1 cellular context compared by ENCODE assay signal in genomic region chr3:9769426-9770275, GRCh38.
A peak's percentile ranks its signal among the peaks of the same experiment; 100 is the strongest.
TF ChIP-seq lines count a peak whose summit lies in the region.

TSS of gene CAMK1 (minus strand) at chr3:9769947. CDS start at chr3:9767749, 2,198 bp downstream.

TF ChIP-seq in HepG2, 621 proteins besides CTCF, POLR2A, EP300 and RAD21 (continued from another document and continues in another):
- TF ChIP-seq PHF8 (CRISPR knock-in tag; IDR thresholded peaks at IDR 0.05), result peak; percentile 68
- TF ChIP-seq, protein P1, sequence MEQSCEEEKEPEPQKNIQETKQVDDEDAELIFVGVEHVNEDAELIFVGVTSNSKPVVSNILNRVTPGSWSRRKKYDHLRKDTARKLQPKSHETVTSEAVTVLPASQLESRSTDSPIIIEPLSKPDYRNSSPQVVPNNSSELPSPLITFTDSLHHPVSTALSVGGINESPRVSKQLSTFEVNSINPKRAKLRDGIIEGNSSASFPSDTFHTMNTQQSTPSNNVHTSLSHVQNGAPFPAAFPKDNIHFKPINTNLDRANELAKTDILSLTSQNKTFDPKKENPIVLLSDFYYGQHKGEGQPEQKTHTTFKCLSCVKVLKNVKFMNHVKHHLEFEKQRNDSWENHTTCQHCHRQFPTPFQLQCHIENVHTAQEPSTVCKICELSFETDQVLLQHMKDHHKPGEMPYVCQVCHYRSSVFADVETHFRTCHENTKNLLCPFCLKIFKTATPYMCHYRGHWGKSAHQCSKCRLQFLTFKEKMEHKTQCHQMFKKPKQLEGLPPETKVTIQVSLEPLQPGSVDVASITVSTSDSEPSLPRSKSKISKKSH (CRISPR knock-in tag; IDR thresholded peaks at IDR 0.05; ENCODE audit: borderline replicate concordance), result no peak
- TF ChIP-seq ZNF124 (CRISPR knock-in tag; IDR thresholded peaks at IDR 0.05), result 0 out of 2 replicates have a peak, but pooled peaks have one; percentile 18
- TF ChIP-seq ZBTB40 (IDR thresholded peaks at IDR 0.05), result no peak
- TF ChIP-seq ZBTB40 (CRISPR knock-in tag; IDR thresholded peaks at IDR 0.05), result no peak; the same call in 1 of the 2 replicates
- peak; percentile 92 for TF ChIP-seq GTF3A (CRISPR knock-in tag; conservative IDR thresholded peaks at IDR 0.05)
- TF ChIP-seq ZNF383 (CRISPR knock-in tag; IDR thresholded peaks at IDR 0.05; ENCODE audit: borderline replicate concordance), result no peak
- 0 out of 2 replicates have a peak, but pooled peaks have one; percentile 15 for TF ChIP-seq ZNF788 (CRISPR knock-in tag; IDR thresholded peaks at IDR 0.05; ENCODE audit: borderline replicate concordance)
- no peak for TF ChIP-seq ZNF747 (CRISPR knock-in tag; IDR thresholded peaks at IDR 0.05; ENCODE audit: borderline replicate concordance)
- peak; percentile 44; the same call in 1 of the 2 replicates for TF ChIP-seq MED1 (CRISPR knock-in tag; IDR thresholded peaks at IDR 0.05)
- peak; percentile 78; the same call in 1 of the 2 replicates for TF ChIP-seq ZNF740 (CRISPR knock-in tag; IDR thresholded peaks at IDR 0.05)
- TF ChIP-seq ZNF691 (CRISPR knock-in tag; IDR thresholded peaks at IDR 0.05; ENCODE audit: borderline replicate concordance, low read depth), result peak; percentile 24; the same call in 1 of the 2 replicates
- TF ChIP-seq ZNF224 (CRISPR knock-in tag; IDR thresholded peaks at IDR 0.05), result no peak
- TF ChIP-seq MYC (CRISPR knock-in tag; IDR thresholded peaks at IDR 0.05; ENCODE audit: borderline replicate concordance), result no peak
- no peak for TF ChIP-seq NFRKB (IDR thresholded peaks at IDR 0.05)
- no peak for TF ChIP-seq DR1 (CRISPR knock-in tag; IDR thresholded peaks at IDR 0.05)
- peak; percentile 45 for TF ChIP-seq ZMYM4 (CRISPR knock-in tag; IDR thresholded peaks at IDR 0.05)
- TF ChIP-seq ZNF687 (CRISPR knock-in tag; IDR thresholded peaks at IDR 0.05), result peak; percentile 80
- TF ChIP-seq NR2F6 (IDR thresholded peaks at IDR 0.05), result no peak
- peak; percentile 14; the same call in 1 of the 2 replicates for TF ChIP-seq NR2F6 (CRISPR knock-in tag; IDR thresholded peaks at IDR 0.05)
- TF ChIP-seq NFKBIZ (CRISPR knock-in tag; IDR thresholded peaks at IDR 0.05), result no peak
- TF ChIP-seq REPIN1 (CRISPR knock-in tag; IDR thresholded peaks at IDR 0.05; ENCODE audit: borderline replicate concordance, low read depth), result 0 out of 2 replicates have a peak, but pooled peaks have one; percentile 35
- TF ChIP-seq HMG20A (CRISPR knock-in tag; IDR thresholded peaks at IDR 0.05; ENCODE audit: borderline replicate concordance), result no peak
- TF ChIP-seq ZKSCAN1 (IDR thresholded peaks at IDR 0.05; ENCODE audit: low read length), result no peak
- TF ChIP-seq, protein P2, sequence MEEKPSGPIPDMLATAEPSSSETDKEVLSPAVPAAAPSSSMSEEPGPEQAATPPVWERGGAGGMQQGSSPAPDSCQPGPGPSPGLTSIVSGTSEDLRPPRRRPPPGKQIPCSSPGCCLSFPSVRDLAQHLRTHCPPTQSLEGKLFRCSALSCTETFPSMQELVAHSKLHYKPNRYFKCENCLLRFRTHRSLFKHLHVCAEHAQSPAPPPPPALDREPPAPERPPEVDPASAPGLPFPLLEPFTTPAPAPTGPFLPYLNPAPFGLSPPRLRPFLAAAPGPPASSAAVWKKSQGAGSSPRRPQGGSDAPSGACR (CRISPR knock-in tag; IDR thresholded peaks at IDR 0.05), result no peak
- no peak for TF ChIP-seq KDM6A (CRISPR knock-in tag; IDR thresholded peaks at IDR 0.05; ENCODE audit: low read depth)
- TF ChIP-seq, protein P3, sequence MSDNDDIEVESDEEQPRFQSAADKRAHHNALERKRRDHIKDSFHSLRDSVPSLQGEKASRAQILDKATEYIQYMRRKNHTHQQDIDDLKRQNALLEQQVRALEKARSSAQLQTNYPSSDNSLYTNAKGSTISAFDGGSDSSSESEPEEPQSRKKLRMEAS (IDR thresholded peaks at IDR 0.05), result peak; percentile 22
- TF ChIP-seq, protein P4, sequence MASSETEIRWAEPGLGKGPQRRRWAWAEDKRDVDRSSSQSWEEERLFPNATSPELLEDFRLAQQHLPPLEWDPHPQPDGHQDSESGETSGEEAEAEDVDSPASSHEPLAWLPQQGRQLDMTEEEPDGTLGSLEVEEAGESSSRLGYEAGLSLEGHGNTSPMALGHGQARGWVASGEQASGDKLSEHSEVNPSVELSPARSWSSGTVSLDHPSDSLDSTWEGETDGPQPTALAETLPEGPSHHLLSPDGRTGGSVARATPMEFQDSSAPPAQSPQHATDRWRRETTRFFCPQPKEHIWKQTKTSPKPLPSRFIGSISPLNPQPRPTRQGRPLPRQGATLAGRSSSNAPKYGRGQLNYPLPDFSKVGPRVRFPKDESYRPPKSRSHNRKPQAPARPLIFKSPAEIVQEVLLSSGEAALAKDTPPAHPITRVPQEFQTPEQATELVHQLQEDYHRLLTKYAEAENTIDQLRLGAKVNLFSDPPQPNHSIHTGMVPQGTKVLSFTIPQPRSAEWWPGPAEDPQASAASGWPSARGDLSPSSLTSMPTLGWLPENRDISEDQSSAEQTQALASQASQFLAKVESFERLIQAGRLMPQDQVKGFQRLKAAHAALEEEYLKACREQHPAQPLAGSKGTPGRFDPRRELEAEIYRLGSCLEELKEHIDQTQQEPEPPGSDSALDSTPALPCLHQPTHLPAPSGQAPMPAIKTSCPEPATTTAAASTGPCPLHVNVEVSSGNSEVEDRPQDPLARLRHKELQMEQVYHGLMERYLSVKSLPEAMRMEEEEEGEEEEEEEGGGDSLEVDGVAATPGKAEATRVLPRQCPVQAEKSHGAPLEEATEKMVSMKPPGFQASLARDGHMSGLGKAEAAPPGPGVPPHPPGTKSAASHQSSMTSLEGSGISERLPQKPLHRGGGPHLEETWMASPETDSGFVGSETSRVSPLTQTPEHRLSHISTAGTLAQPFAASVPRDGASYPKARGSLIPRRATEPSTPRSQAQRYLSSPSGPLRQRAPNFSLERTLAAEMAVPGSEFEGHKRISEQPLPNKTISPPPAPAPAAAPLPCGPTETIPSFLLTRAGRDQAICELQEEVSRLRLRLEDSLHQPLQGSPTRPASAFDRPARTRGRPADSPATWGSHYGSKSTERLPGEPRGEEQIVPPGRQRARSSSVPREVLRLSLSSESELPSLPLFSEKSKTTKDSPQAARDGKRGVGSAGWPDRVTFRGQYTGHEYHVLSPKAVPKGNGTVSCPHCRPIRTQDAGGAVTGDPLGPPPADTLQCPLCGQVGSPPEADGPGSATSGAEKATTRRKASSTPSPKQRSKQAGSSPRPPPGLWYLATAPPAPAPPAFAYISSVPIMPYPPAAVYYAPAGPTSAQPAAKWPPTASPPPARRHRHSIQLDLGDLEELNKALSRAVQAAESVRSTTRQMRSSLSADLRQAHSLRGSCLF (CRISPR knock-in tag; IDR thresholded peaks at IDR 0.05; ENCODE audit: borderline replicate concordance), result no peak
- TF ChIP-seq, protein P5, sequence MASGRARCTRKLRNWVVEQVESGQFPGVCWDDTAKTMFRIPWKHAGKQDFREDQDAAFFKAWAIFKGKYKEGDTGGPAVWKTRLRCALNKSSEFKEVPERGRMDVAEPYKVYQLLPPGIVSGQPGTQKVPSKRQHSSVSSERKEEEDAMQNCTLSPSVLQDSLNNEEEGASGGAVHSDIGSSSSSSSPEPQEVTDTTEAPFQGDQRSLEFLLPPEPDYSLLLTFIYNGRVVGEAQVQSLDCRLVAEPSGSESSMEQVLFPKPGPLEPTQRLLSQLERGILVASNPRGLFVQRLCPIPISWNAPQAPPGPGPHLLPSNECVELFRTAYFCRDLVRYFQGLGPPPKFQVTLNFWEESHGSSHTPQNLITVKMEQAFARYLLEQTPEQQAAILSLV (CRISPR knock-in tag; IDR thresholded peaks at IDR 0.05; ENCODE audit: borderline replicate concordance), result peak; percentile 35; the same call in 1 of the 2 replicates
- peak; percentile 1; the same call in 1 of the 2 replicates for TF ChIP-seq ZNF543 (CRISPR knock-in tag; IDR thresholded peaks at IDR 0.05)
- 0 out of 2 replicates have a peak, but pooled peaks have one; percentile 15 for TF ChIP-seq MAF1 (CRISPR knock-in tag; IDR thresholded peaks at IDR 0.05; ENCODE audit: borderline replicate concordance)
- TF ChIP-seq GTF2F1 (IDR thresholded peaks at IDR 0.05; ENCODE audit: low read length), result no peak
